In genomic region chr17:57115377-57115776, GRCh38 we compare ENCODE assay signal across 39 cellular contexts.
"Had no signal": no experiment of that assay in that cellular context is flagged by ENCODE, and none has a peak within 500 bp of the region (broad histone marks: within the 10 kb centered on the region; RNA-seq: fewer than 3 reads in every experiment).

No MANE protein-coding gene starts in this region.

- H3K9me3 ChIP-seq: adrenal gland, ascending aorta, body of pancreas, breast epithelium had no signal

- DNase-seq: activated effector memory CD4-positive, alpha-beta T cell treated with anti-CD3 and anti-CD28 coated beads, Interleukin-2, amount 50 U/mL, for 16 hours; activated effector memory CD4-positive, alpha-beta T cell treated with Interleukin-2 at 50 U/mL for 16 hours; activated gamma-delta T cell; activated gamma-delta T cell treated with Interleukin-2 at 50 U/mL for 16 hours; activated naive CD4-positive, alpha-beta T cell; activated naive CD4-positive, alpha-beta T cell treated with anti-CD3 and anti-CD28 coated beads for 36 hours; activated naive CD4-positive, alpha-beta T cell treated with anti-CD3 and anti-CD28 coated beads, Interleukin-2, amount 10 ng/mL, durations not matched to agents 7 days and 5 days; activated naive CD4-positive, alpha-beta T cell treated with anti-CD3 and anti-CD28 coated beads, Interleukin-2, amount 50 U/mL, for 16 hours; activated naive CD4-positive, alpha-beta T cell treated with Interleukin-2 at 50 U/mL for 16 hours; activated naive CD8-positive, alpha-beta T cell treated with anti-CD3 and anti-CD28 coated beads for 36 hours; activated naive CD8-positive, alpha-beta T cell treated with anti-CD3 and anti-CD28 coated beads, Interleukin-2, amount 10 ng/mL, durations not matched to agents 7 days and 5 days; activated naive CD8-positive, alpha-beta T cell treated with anti-CD3 and anti-CD28 coated beads, Interleukin-2, amount 50 U/mL, for 24 hours; activated T-cell treated with anti-CD3 and anti-CD28 coated beads for 4 hours; activated T-cell treated with anti-CD3 and anti-CD28 coated beads, Interleukin-2, amount 50 U/mL, for 1 hour; activated T-cell treated with anti-CD3 and anti-CD28 coated beads, Interleukin-2, amount 50 U/mL, for 24 hours; activated T-cell treated with anti-CD3 and anti-CD28 coated beads, Interleukin-2, amount 50 U/mL, for 4 hours; activated T-cell treated with anti-CD3 and anti-CD28 coated beads, Interleukin-2, amount 50 U/mL, for 48 hours; activated T-cell treated with anti-CD3 and anti-CD28 coated beads, Interleukin-2, amount 50 U/mL, for 72 hours; adrenal gland; amniotic stem cell; amygdala; anterior cingulate cortex; aorta; body of pancreas; brain microvascular endothelial cell; caudate nucleus; central memory CD4-positive, alpha-beta T cell; cerebellar nuclear complex had no signal

- ATAC-seq: activated naive CD4-positive, alpha-beta T cell treated with anti-CD3 and anti-CD28 coated beads, Interleukin-2, amount 50 U/mL, for 72 hours; activated naive CD8-positive, alpha-beta T cell treated with anti-CD3 and anti-CD28 coated beads, Interleukin-2, amount 50 U/mL, for 24 hours; activated T-cell treated with anti-CD3 and anti-CD28 coated beads, Interleukin-2, amount 50 U/mL, for 4 hours; activated T-cell treated with anti-CD3 and anti-CD28 coated beads, Interleukin-2, amount 50 U/mL, for 72 hours; activated T-helper 17 cell treated with anti-CD3 and anti-CD28 coated beads, Interleukin-2, amount 50 U/mL, for 72 hours; body of pancreas had no signal

- H3K9me3 Mint-ChIP-seq: activated naive CD4-positive, alpha-beta T cell treated with anti-CD3 and anti-CD28 coated beads for 36 hours; activated naive CD4-positive, alpha-beta T cell treated with anti-CD3 and anti-CD28 coated beads, Interleukin-2, amount 10 ng/mL, durations not matched to agents 7 days and 5 days; activated naive CD4-positive, alpha-beta T cell treated with anti-CD3 and anti-CD28 coated beads, Interleukin-2, amount 50 U/mL, for 24 hours; activated naive CD4-positive, alpha-beta T cell treated with anti-CD3 and anti-CD28 coated beads, Interleukin-2, amount 50 U/mL, for 72 hours; activated naive CD8-positive, alpha-beta T cell treated with anti-CD3 and anti-CD28 coated beads for 36 hours; activated naive CD8-positive, alpha-beta T cell treated with anti-CD3 and anti-CD28 coated beads, Interleukin-2, amount 10 ng/mL, durations not matched to agents 7 days and 5 days; activated naive CD8-positive, alpha-beta T cell treated with anti-CD3 and anti-CD28 coated beads, Interleukin-2, amount 50 U/mL, for 24 hours; activated T-cell treated with anti-CD3 and anti-CD28 coated beads, Interleukin-2, amount 50 U/mL, for 24 hours; activated T-cell treated with anti-CD3 and anti-CD28 coated beads, Interleukin-2, amount 50 U/mL, for 4 hours; activated T-cell treated with anti-CD3 and anti-CD28 coated beads, Interleukin-2, amount 50 U/mL, for 72 hours; activated T-helper 1 cell treated with anti-CD3 and anti-CD28 coated beads, Interleukin-12 subunit alpha, Interleukin-12 subunit beta, Interleukin-2, Interleukin-4 antibody, amounts not matched to agents 30 ng/mL and 10 ng/mL and 1 ng/mL, durations not matched to agents 14 hours and 24 hours and 36 hours; activated T-helper 17 cell treated with anti-CD3 and anti-CD28 coated beads, Interleukin-2, amount 50 U/mL, for 72 hours; activated T-helper 2 cell treated with anti-CD3 and anti-CD28 coated beads, Interferon-gamma antibody, Interleukin-2, Interleukin-4, amounts not matched to agents 10 μg/mL and 5 μg/mL and 100 μg/mL, durations not matched to agents 14 hours and 24 hours and 36 hours; brain; central memory CD8-positive, alpha-beta T cell had no signal

- H3K4me1 Mint-ChIP-seq: activated naive CD4-positive, alpha-beta T cell treated with anti-CD3 and anti-CD28 coated beads, Interleukin-2, amount 10 ng/mL, durations not matched to agents 7 days and 5 days; activated naive CD4-positive, alpha-beta T cell treated with anti-CD3 and anti-CD28 coated beads, Interleukin-2, amount 50 U/mL, for 24 hours; activated naive CD8-positive, alpha-beta T cell treated with anti-CD3 and anti-CD28 coated beads for 36 hours; activated naive CD8-positive, alpha-beta T cell treated with anti-CD3 and anti-CD28 coated beads, Interleukin-2, amount 50 U/mL, for 24 hours; activated T-helper 17 cell treated with anti-CD3 and anti-CD28 coated beads, Interleukin-2, amount 50 U/mL, for 72 hours; central memory CD8-positive, alpha-beta T cell had no signal

- H3K4me3 Mint-ChIP-seq: activated naive CD4-positive, alpha-beta T cell treated with anti-CD3 and anti-CD28 coated beads for 36 hours; activated naive CD4-positive, alpha-beta T cell treated with anti-CD3 and anti-CD28 coated beads, Interleukin-2, amount 10 ng/mL, durations not matched to agents 7 days and 5 days; activated naive CD4-positive, alpha-beta T cell treated with anti-CD3 and anti-CD28 coated beads, Interleukin-2, amount 50 U/mL, for 24 hours; activated naive CD8-positive, alpha-beta T cell; activated naive CD8-positive, alpha-beta T cell treated with anti-CD3 and anti-CD28 coated beads for 36 hours; activated naive CD8-positive, alpha-beta T cell treated with anti-CD3 and anti-CD28 coated beads, Interleukin-2, amount 10 ng/mL, durations not matched to agents 7 days and 5 days; activated naive CD8-positive, alpha-beta T cell treated with anti-CD3 and anti-CD28 coated beads, Interleukin-2, amount 50 U/mL, for 24 hours; activated T-cell treated with anti-CD3 and anti-CD28 coated beads, Interleukin-2, amount 50 U/mL, for 24 hours; activated T-cell treated with anti-CD3 and anti-CD28 coated beads, Interleukin-2, amount 50 U/mL, for 4 hours; activated T-cell treated with anti-CD3 and anti-CD28 coated beads, Interleukin-2, amount 50 U/mL, for 72 hours; activated T-helper 1 cell treated with anti-CD3 and anti-CD28 coated beads, Interleukin-12 subunit alpha, Interleukin-12 subunit beta, Interleukin-2, Interleukin-4 antibody, amounts not matched to agents 30 ng/mL and 10 ng/mL and 1 ng/mL, durations not matched to agents 14 hours and 24 hours and 36 hours; activated T-helper 17 cell treated with anti-CD3 and anti-CD28 coated beads, Interleukin-2, amount 50 U/mL, for 72 hours; brain; central memory CD8-positive, alpha-beta T cell had no signal

- H3K4me3 ChIP-seq: adrenal gland, ascending aorta, body of pancreas, breast epithelium, cardiac muscle cell had no signal

- H3K27ac Mint-ChIP-seq: activated naive CD4-positive, alpha-beta T cell treated with anti-CD3 and anti-CD28 coated beads for 36 hours; activated naive CD4-positive, alpha-beta T cell treated with anti-CD3 and anti-CD28 coated beads, Interleukin-2, amount 50 U/mL, for 24 hours; activated naive CD4-positive, alpha-beta T cell treated with anti-CD3 and anti-CD28 coated beads, Interleukin-2, amount 50 U/mL, for 72 hours; activated naive CD8-positive, alpha-beta T cell; activated naive CD8-positive, alpha-beta T cell treated with anti-CD3 and anti-CD28 coated beads for 36 hours; activated naive CD8-positive, alpha-beta T cell treated with anti-CD3 and anti-CD28 coated beads, Interleukin-2, amount 10 ng/mL, durations not matched to agents 7 days and 5 days; activated naive CD8-positive, alpha-beta T cell treated with anti-CD3 and anti-CD28 coated beads, Interleukin-2, amount 50 U/mL, for 24 hours; activated T-cell treated with anti-CD3 and anti-CD28 coated beads, Interleukin-2, amount 50 U/mL, for 24 hours; activated T-cell treated with anti-CD3 and anti-CD28 coated beads, Interleukin-2, amount 50 U/mL, for 72 hours; activated T-helper 1 cell treated with anti-CD3 and anti-CD28 coated beads, Interleukin-12 subunit alpha, Interleukin-12 subunit beta, Interleukin-2, Interleukin-4 antibody, amounts not matched to agents 30 ng/mL and 10 ng/mL and 1 ng/mL, durations not matched to agents 14 hours and 24 hours and 36 hours; activated T-helper 17 cell treated with anti-CD3 and anti-CD28 coated beads, Interleukin-2, amount 50 U/mL, for 72 hours; activated T-helper 2 cell treated with anti-CD3 and anti-CD28 coated beads, Interferon-gamma antibody, Interleukin-2, Interleukin-4, amounts not matched to agents 10 μg/mL and 5 μg/mL and 100 μg/mL, durations not matched to agents 14 hours and 24 hours and 36 hours; brain had no signal

- H3K27me3 Mint-ChIP-seq: activated naive CD4-positive, alpha-beta T cell treated with anti-CD3 and anti-CD28 coated beads, Interleukin-2, amount 10 ng/mL, durations not matched to agents 7 days and 5 days; activated naive CD4-positive, alpha-beta T cell treated with anti-CD3 and anti-CD28 coated beads, Interleukin-2, amount 50 U/mL, for 24 hours; activated naive CD8-positive, alpha-beta T cell; activated naive CD8-positive, alpha-beta T cell treated with anti-CD3 and anti-CD28 coated beads for 36 hours; activated naive CD8-positive, alpha-beta T cell treated with anti-CD3 and anti-CD28 coated beads, Interleukin-2, amount 10 ng/mL, durations not matched to agents 7 days and 5 days; activated naive CD8-positive, alpha-beta T cell treated with anti-CD3 and anti-CD28 coated beads, Interleukin-2, amount 50 U/mL, for 24 hours; activated T-cell treated with anti-CD3 and anti-CD28 coated beads, Interleukin-2, amount 50 U/mL, for 24 hours; activated T-helper 17 cell treated with anti-CD3 and anti-CD28 coated beads, Interleukin-2, amount 50 U/mL, for 72 hours; central memory CD8-positive, alpha-beta T cell had no signal

- H3K27me3 ChIP-seq: adrenal gland, ascending aorta, body of pancreas, brain microvascular endothelial cell, breast epithelium, cardiac muscle cell had no signal

- H3K27ac ChIP-seq: adrenal gland, ascending aorta, body of pancreas, brain microvascular endothelial cell, cardiac muscle cell had no signal
